8 cellular contexts compared by ENCODE assay signal in genomic region chr4:123616970-123617392, GRCh38.
DNase-seq lines count a peak whose midpoint lies in the region; ATAC-seq, FAIRE-seq and TF ChIP-seq lines count a peak whose summit lies in the region.

No MANE protein-coding gene starts in this region.

- H2AFZ ChIP-seq in neuronal stem cell (ENCODE audit: low read length), result peak overlapping the region; percentile 54

- no peaks in the 10 kb centered on the region for H3K79me1 ChIP-seq in neuronal stem cell (ENCODE audit: low read depth, low read length)

- no peak for FAIRE-seq in H54 (lab: Jason Lieb, UNC)

- TF ChIP-seq CTCF in fibroblast of villous mesenchyme (IDR thresholded peaks at IDR 0.05; ENCODE audit: insufficient read depth, low read depth, low read length), result no peak

- peak; percentile 6 for DNase-seq in activated T-cell treated with anti-CD3 and anti-CD28 coated beads, Interleukin-2, amount 50 U/mL, for 4 hours
- DNase-seq in activated T-cell treated with anti-CD3 and anti-CD28 coated beads, Interleukin-2, amount 50 U/mL, for 24 hours, result no peak
- peak; percentile 62 for DNase-seq in HT1080 (ENCODE audit: low read depth)
- peak; percentile 12 to 43 (median 32) for DNase-seq in T-helper 17 cell
- peak; percentile 60 for DNase-seq in fibroblast of villous mesenchyme (ENCODE audit: low read depth)
- no peak for DNase-seq in neuronal stem cell (ENCODE audit: low spot score)
- no peak for DNase-seq in H54 (ENCODE audit: insufficient read length, low spot score)
- no peak for DNase-seq in NCI-H82 (lab: John Stamatoyannopoulos, UW)

- no peaks in the 10 kb centered on the region for H3K9me3 ChIP-seq in T-helper 17 cell (ENCODE audit: control insufficient read depth, low read length, poor library complexity, severe bottlenecking)
- H3K9me3 ChIP-seq in neuronal stem cell (replicated peaks in 1 of 2; ENCODE audit: control insufficient read depth in 2 of 2, insufficient read depth in 1 of 2, low read depth in 1 of 2, low read length in 2 of 2), result peaks cover 0 to 7% of the 10 kb centered on the region in 2 donors

- H3K4me1 Mint-ChIP-seq in activated T-cell treated with anti-CD3 and anti-CD28 coated beads, Interleukin-2, amount 50 U/mL, for 4 hours (ENCODE audit: low read depth), result peaks cover 20% of the 10 kb centered on the region
- H3K4me1 Mint-ChIP-seq in activated T-cell treated with anti-CD3 and anti-CD28 coated beads, Interleukin-2, amount 50 U/mL, for 24 hours (ENCODE audit: low read depth), result peaks cover 13% of the 10 kb centered on the region
- peaks cover 8% of the 10 kb centered on the region for H3K4me1 Mint-ChIP-seq in T-helper 17 cell

- H3K9ac ChIP-seq in neuronal stem cell (ENCODE audit: low read depth, low read length, poor library complexity), result no peak overlapping the region

- no CpG with 5 or more reads among the region's 5 CpGs for WGBS in neuronal stem cell (ENCODE audit: extremely low coverage in 2 of 2, insufficient read length in 2 of 2, insufficient replicate concordance in 1 of 2), 2 donors

- no peak overlapping the region for H2BK5ac ChIP-seq in neuronal stem cell (ENCODE audit: low read length)

- no peaks in the 10 kb centered on the region for H3K27me3 Mint-ChIP-seq in activated T-cell treated with anti-CD3 and anti-CD28 coated beads, Interleukin-2, amount 50 U/mL, for 4 hours (ENCODE audit: low read depth)
- H3K27me3 Mint-ChIP-seq in activated T-cell treated with anti-CD3 and anti-CD28 coated beads, Interleukin-2, amount 50 U/mL, for 24 hours, result no peaks in the 10 kb centered on the region
- no peaks in the 10 kb centered on the region for H3K27me3 Mint-ChIP-seq in T-helper 17 cell

- no peak overlapping the region for H3K23ac ChIP-seq in neuronal stem cell (ENCODE audit: low read depth, low read length, poor library complexity)

- no peak overlapping the region for H3K27ac ChIP-seq in neuronal stem cell (replicated peaks; ENCODE audit: low read length)

- no peak overlapping the region for H3K4me3 ChIP-seq in fibroblast of villous mesenchyme (ENCODE audit: low read depth, low read length)
- H3K4me3 ChIP-seq in neuronal stem cell (ENCODE audit: low read length in 2 of 2), result no peak overlapping the region

- H3K14ac ChIP-seq in neuronal stem cell (ENCODE audit: low read length), result no peak overlapping the region

- ATAC-seq in activated T-cell treated with anti-CD3 and anti-CD28 coated beads, Interleukin-2, amount 50 U/mL, for 4 hours, result peak; percentile 10 to 40
- peak; percentile 96 for ATAC-seq in T-helper 17 cell

- no peaks in the 10 kb centered on the region for H3K9me3 Mint-ChIP-seq in activated T-cell treated with anti-CD3 and anti-CD28 coated beads, Interleukin-2, amount 50 U/mL, for 4 hours
- H3K9me3 Mint-ChIP-seq in activated T-cell treated with anti-CD3 and anti-CD28 coated beads, Interleukin-2, amount 50 U/mL, for 24 hours, result no peaks in the 10 kb centered on the region

- H3K27ac Mint-ChIP-seq in activated T-cell treated with anti-CD3 and anti-CD28 coated beads, Interleukin-2, amount 50 U/mL, for 24 hours, result no peak overlapping the region
- H3K27ac Mint-ChIP-seq in T-helper 17 cell, result peak overlapping the region; percentile 93

- H3K36me3 ChIP-seq in neuronal stem cell (replicated peaks in 1 of 2; ENCODE audit: control insufficient read depth in 2 of 2, insufficient read depth in 2 of 2, low read length in 2 of 2), result no peaks in the 10 kb centered on the region

- H3K4me1 ChIP-seq in neuronal stem cell (ENCODE audit: control insufficient read depth in 2 of 2, insufficient read depth in 1 of 2, low read depth in 1 of 2, low read length in 2 of 2), result peaks cover 6 to 25% of the 10 kb centered on the region in 2 donors

- no peak for TF ChIP-seq POLR2A in H54 (IDR thresholded peaks at IDR 0.05; ENCODE audit: low read depth, low read length)

- H2BK15ac ChIP-seq in neuronal stem cell (ENCODE audit: low read length), result no peak overlapping the region

- no peaks in the 10 kb centered on the region for H3K27me3 ChIP-seq in neuronal stem cell (ENCODE audit: control insufficient read depth in 3 of 3, insufficient read depth in 3 of 3, low read depth in 1 of 3, low read length in 3 of 3)

- H3K4me2 ChIP-seq in neuronal stem cell (ENCODE audit: insufficient read depth, low read length, poor library complexity, severe bottlenecking), result no peak overlapping the region

- H2BK120ac ChIP-seq in neuronal stem cell (ENCODE audit: low read depth, low read length), result no peak overlapping the region

- no peak overlapping the region for H3K18ac ChIP-seq in neuronal stem cell (ENCODE audit: low read length)

- H3K36me3 Mint-ChIP-seq in activated T-cell treated with anti-CD3 and anti-CD28 coated beads, Interleukin-2, amount 50 U/mL, for 4 hours (ENCODE audit: insufficient read depth), result no peaks in the 10 kb centered on the region
- H3K36me3 Mint-ChIP-seq in activated T-cell treated with anti-CD3 and anti-CD28 coated beads, Interleukin-2, amount 50 U/mL, for 24 hours (ENCODE audit: low read depth), result no peaks in the 10 kb centered on the region
- no peaks in the 10 kb centered on the region for H3K36me3 Mint-ChIP-seq in T-helper 17 cell (ENCODE audit: low read depth)

- no peak overlapping the region for H2BK12ac ChIP-seq in neuronal stem cell (ENCODE audit: low read length)

- H4K8ac ChIP-seq in neuronal stem cell (ENCODE audit: low read depth, low read length), result no peak overlapping the region

- no peak overlapping the region for H3K4me3 Mint-ChIP-seq in activated T-cell treated with anti-CD3 and anti-CD28 coated beads, Interleukin-2, amount 50 U/mL, for 4 hours
- no peak overlapping the region for H3K4me3 Mint-ChIP-seq in activated T-cell treated with anti-CD3 and anti-CD28 coated beads, Interleukin-2, amount 50 U/mL, for 24 hours
- H3K4me3 Mint-ChIP-seq in T-helper 17 cell, result peak overlapping the region; percentile 25

- H3K4ac ChIP-seq in neuronal stem cell (ENCODE audit: low read length), result no peak overlapping the region

- no peak overlapping the region for H2AK5ac ChIP-seq in neuronal stem cell (ENCODE audit: low read depth, low read length)

- H4K91ac ChIP-seq in neuronal stem cell (ENCODE audit: low read depth, low read length, poor library complexity), result no peak overlapping the region

Comparison
In these comparisons a context has a peak if more than half of its experiments do, and no peak if none do; other contexts are left out.
1. DNase-seq: peak in activated T-cell treated with anti-CD3 and anti-CD28 coated beads, Interleukin-2, amount 50 U/mL, for 4 hours (single experiment), HT1080 (single experiment), T-helper 17 cell (3 of 3) and fibroblast of villous mesenchyme (single experiment); none in activated T-cell treated with anti-CD3 and anti-CD28 coated beads, Interleukin-2, amount 50 U/mL, for 24 hours (single experiment), neuronal stem cell (single experiment), H54 (single experiment) and NCI-H82 (single experiment).